In genomic region chr5:118956727-118957126, GRCh38 we compare ENCODE assay signal across 10 cellular contexts. TPM values are rescaled to one million over a fixed set of nuclear protein-coding genes. Genes with fewer than 3 reads are reported as not detected.
A peak's percentile ranks its signal among the peaks of the same experiment; 100 is the strongest.
DNase-seq lines count a peak whose midpoint lies in the region; ATAC-seq and TF ChIP-seq lines count a peak whose summit lies in the region.
"Had no signal": no experiment of that assay in that cellular context is flagged by ENCODE, and none has a peak within 500 bp of the region (broad histone marks: within the 10 kb centered on the region; RNA-seq: fewer than 3 reads in every experiment).

No MANE protein-coding gene starts in this region.

- no peak overlapping the region for H2BK120ac ChIP-seq in mesenchymal stem cell (ENCODE audit: low read depth, low read length)

- H3K4ac ChIP-seq in mesenchymal stem cell (ENCODE audit: low read depth in 1 of 2, low read length in 2 of 2) = no peak overlapping the region

- no peak overlapping the region for H3K23ac ChIP-seq in mesenchymal stem cell (ENCODE audit: low read length in 2 of 2)

- no peak overlapping the region for H2BK15ac ChIP-seq in mesenchymal stem cell (ENCODE audit: low read depth, poor library complexity, severe bottlenecking)

- peaks cover 2% of the 10 kb centered on the region for H3K9me3 Mint-ChIP-seq in stimulated activated effector memory CD8-positive, alpha-beta T cell treated with anti-CD3 and anti-CD28 coated beads, Interleukin-12 subunit alpha, Interleukin-12 subunit beta, amount 100 ng/mL, for 72 hours
- H3K9me3 Mint-ChIP-seq: T-helper 1 cell treated with Interleukin-12 subunit alpha and Interleukin-12 subunit beta and Interleukin-4 antibody, amounts not matched to agents 30 μg/mL and 1 μg/mL, for 36 hours had no signal

- no peak overlapping the region for H2BK12ac ChIP-seq in mesenchymal stem cell (ENCODE audit: low read length in 2 of 2)

- no peak overlapping the region for H2AK5ac ChIP-seq in mesenchymal stem cell (ENCODE audit: low read length, severe bottlenecking)

- 29% methylated on average over 1 of the region's 2 CpGs for WGBS in mesenchymal stem cell

- no peak for ATAC-seq in GM18517 (IDR thresholded peaks at IDR 0.05; ENCODE audit: unreplicated experiment)
- ATAC-seq in stimulated activated effector memory CD8-positive, alpha-beta T cell treated with anti-CD3 and anti-CD28 coated beads, Interleukin-12 subunit alpha, Interleukin-12 subunit beta, amount 100 ng/mL, for 72 hours = no peak
- ATAC-seq: right cardiac atrium had no signal

- H3K4me3 Mint-ChIP-seq in stimulated activated effector memory CD8-positive, alpha-beta T cell treated with anti-CD3 and anti-CD28 coated beads, Interleukin-12 subunit alpha, Interleukin-12 subunit beta, amount 100 ng/mL, for 72 hours = no peak overlapping the region
- H3K4me3 Mint-ChIP-seq: T-helper 1 cell treated with Interleukin-12 subunit alpha and Interleukin-12 subunit beta and Interleukin-4 antibody, amounts not matched to agents 30 μg/mL and 1 μg/mL, for 36 hours had no signal

- no peaks in the 10 kb centered on the region for H3K4me1 ChIP-seq in mesenchymal stem cell (ENCODE audit: control insufficient read depth, insufficient read depth, low read depth, low read length)

- H3K4me3 ChIP-seq in NB4 (ENCODE audit: low read depth, low read length) = no peak overlapping the region
- H3K4me3 ChIP-seq in mesenchymal stem cell (ENCODE audit: insufficient read depth in 1 of 2, low read depth in 1 of 2, low read length in 2 of 2) = no peak overlapping the region

- TF ChIP-seq POLR2A in NB4 (IDR thresholded peaks at IDR 0.05; ENCODE audit: extremely low read depth, insufficient read length) = no peak

- DNase-seq in GM04503 (ENCODE audit: low read depth) = peak; percentile 1
- peak; percentile 29 for DNase-seq in NB4 (ENCODE audit: low read depth)
- DNase-seq in amniotic stem cell (lab: John Stamatoyannopoulos, UW) = peak; percentile 30
- peak; percentile 35 for DNase-seq in mesenchymal stem cell
- no peak for DNase-seq in AG08395 (ENCODE audit: low spot score)
- no peak for DNase-seq in stimulated activated effector memory CD8-positive, alpha-beta T cell treated with anti-CD3 and anti-CD28 coated beads, Interleukin-12 subunit alpha, Interleukin-12 subunit beta, amount 100 ng/mL, for 72 hours (ENCODE audit: low spot score in 2 of 2)
- DNase-seq in activated naive CD4-positive, alpha-beta T cell treated with anti-CD3 and anti-CD28 coated beads, Interleukin-2, amount 50 U/mL, for 16 hours = no peak
- DNase-seq: right cardiac atrium had no signal

- no peak overlapping the region for H3K4me2 ChIP-seq in mesenchymal stem cell (ENCODE audit: low read length, poor library complexity, severe bottlenecking)

- H4K8ac ChIP-seq in mesenchymal stem cell (ENCODE audit: low read length) = no peak overlapping the region

- no peak overlapping the region for H3K27ac Mint-ChIP-seq in stimulated activated effector memory CD8-positive, alpha-beta T cell treated with anti-CD3 and anti-CD28 coated beads, Interleukin-12 subunit alpha, Interleukin-12 subunit beta, amount 100 ng/mL, for 72 hours
- H3K27ac Mint-ChIP-seq: T-helper 1 cell treated with Interleukin-12 subunit alpha and Interleukin-12 subunit beta and Interleukin-4 antibody, amounts not matched to agents 30 μg/mL and 1 μg/mL, for 36 hours had no signal

- no peak overlapping the region for H4K91ac ChIP-seq in mesenchymal stem cell (ENCODE audit: low read length)

- no peak overlapping the region for H3K18ac ChIP-seq in mesenchymal stem cell (ENCODE audit: low read depth in 1 of 2, low read length in 2 of 2)

- no peak overlapping the region for H3K9ac ChIP-seq in mesenchymal stem cell (ENCODE audit: low read length)

- H3K14ac ChIP-seq in mesenchymal stem cell (ENCODE audit: low read length in 2 of 2) = no peak overlapping the region

- peaks cover 1% of the 10 kb centered on the region for H3K79me1 ChIP-seq in mesenchymal stem cell (replicated peaks; ENCODE audit: low read length, poor library complexity, severe bottlenecking)

- H3K27ac ChIP-seq in mesenchymal stem cell (ENCODE audit: low read length, poor library complexity, severe bottlenecking) = no peak overlapping the region

- no peaks in the 10 kb centered on the region for H3K4me1 Mint-ChIP-seq in stimulated activated effector memory CD8-positive, alpha-beta T cell treated with anti-CD3 and anti-CD28 coated beads, Interleukin-12 subunit alpha, Interleukin-12 subunit beta, amount 100 ng/mL, for 72 hours

- H2BK5ac ChIP-seq in mesenchymal stem cell (ENCODE audit: low read depth, low read length, poor library complexity, severe bottlenecking) = no peak overlapping the region

- peak; percentile 8 for TF ChIP-seq CTCF in NB4 (IDR thresholded peaks at IDR 0.05; ENCODE audit: low read depth, low read length)

- no peaks in the 10 kb centered on the region for H3K27me3 ChIP-seq in mesenchymal stem cell (ENCODE audit: control insufficient read depth in 1 of 2, insufficient read depth in 1 of 2, low read length in 2 of 2)

- no peaks in the 10 kb centered on the region for H3K36me3 ChIP-seq in mesenchymal stem cell (ENCODE audit: control insufficient read depth in 1 of 2, insufficient read depth in 2 of 2, low read depth in 1 of 2, low read length in 2 of 2)

- no peaks in the 10 kb centered on the region for H3K9me3 ChIP-seq in mesenchymal stem cell (ENCODE audit: control insufficient read depth, low read length)

- no peaks in the 10 kb centered on the region for H3K36me3 Mint-ChIP-seq in stimulated activated effector memory CD8-positive, alpha-beta T cell treated with anti-CD3 and anti-CD28 coated beads, Interleukin-12 subunit alpha, Interleukin-12 subunit beta, amount 100 ng/mL, for 72 hours

- H2AFZ ChIP-seq in mesenchymal stem cell (ENCODE audit: low read depth, low read length) = no peak overlapping the region

RNA-seq across cellular contexts. Expression of gene DTWD2, which starts 31.6 kb away (rescaled TPM):
- 2.5 TPM for polyA plus RNA-seq in mesenchymal stem cell (2013, experiment 1 of 2)
- polyA plus RNA-seq in mesenchymal stem cell (2013, experiment 2 of 2) = 2.8 TPM

Comparison
In these comparisons a context has a peak if more than half of its experiments do, and no peak if none do; other contexts are left out.
1. DNase-seq: peak in GM04503 (single experiment), NB4 (single experiment), amniotic stem cell (single experiment) and mesenchymal stem cell (single experiment); none in AG08395 (single experiment), stimulated activated effector memory CD8-positive, alpha-beta T cell treated with anti-CD3 and anti-CD28 coated beads, Interleukin-12 subunit alpha, Interleukin-12 subunit beta, amount 100 ng/mL, for 72 hours (0 of 2) and activated naive CD4-positive, alpha-beta T cell treated with anti-CD3 and anti-CD28 coated beads, Interleukin-2, amount 50 U/mL, for 16 hours (single experiment).